ENCODE assay signal across 20 cellular contexts in genomic region chrX:40243699-40244098, GRCh38.
A peak's percentile ranks its signal among the peaks of the same experiment; 100 is the strongest.
DNase-seq lines count a peak whose midpoint lies in the region; FAIRE-seq and TF ChIP-seq lines count a peak whose summit lies in the region.
"Had no signal": no experiment of that assay in that cellular context is flagged by ENCODE, and none has a peak within 500 bp of the region (broad histone marks: within the 10 kb centered on the region; RNA-seq: fewer than 3 reads in every experiment).

No MANE protein-coding gene starts in this region.

- H2AFZ ChIP-seq in GM23248 (no peak overlapping the region), smooth muscle cell (ENCODE audit: low read depth) (no peak overlapping the region)

- DNase-seq in GM23248 (peak; percentile 9), SJCRH30 (peak; percentile 83 to 91), left kidney (ENCODE audit: low read depth, low spot score) (peak; percentile 53), smooth muscle cell (lab: John Stamatoyannopoulos, UW; ENCODE audit: unreplicated experiment) (peak; percentile 25), COR-L47 (lab: John Stamatoyannopoulos, UW) (no peak), RCC 7860 (ENCODE audit: low spot score) (no peak), NCI-H446 treated with DMSO at 0.1 percent for 48 hours (lab: John Stamatoyannopoulos, UW) (no peak)
- DNase-seq: activated CD4-positive, alpha-beta memory T cell treated with anti-CD3 and anti-CD28 coated beads, Interleukin-2, amount 10 ng/mL, durations not matched to agents 7 days and 5 days; activated CD4-positive, CD25-positive, alpha-beta regulatory T cell treated with anti-CD3 and anti-CD28 coated beads, Interleukin-2, amount 50 U/mL, for 72 hours; anterior cingulate cortex; colonic mucosa; effector CD8-positive, alpha-beta T cell; GOT3; heart left ventricle; mesendoderm; NCI-H1092; NCI-H1694 treated with DMSO at 0.1 percent for 48 hours; NCI-H526 treated with DMSO at 0.1 percent for 48 hours; SIG-M5 had no signal

- H3K36me3 ChIP-seq in GM23248 (ENCODE audit: low read depth) (no peaks in the 10 kb centered on the region), SJCRH30 (no peaks in the 10 kb centered on the region), smooth muscle cell (ENCODE audit: low read depth) (no peaks in the 10 kb centered on the region)
- H3K36me3 ChIP-seq: colonic mucosa, heart left ventricle had no signal

- in situ Hi-C loops in GM23248 (cut with MboI) = no loop called here

- no peak overlapping the region for H3K9ac ChIP-seq in GM23248
- H3K9ac ChIP-seq in smooth muscle cell (ENCODE audit: low read depth) = no peak overlapping the region

- TF ChIP-seq CTCF in smooth muscle cell (IDR thresholded peaks at IDR 0.05; ENCODE audit: borderline replicate concordance, insufficient read depth, poor library complexity, severe bottlenecking) = no peak

- H3K4me2 ChIP-seq in GM23248 (ENCODE audit: unreplicated experiment) (no peak overlapping the region), smooth muscle cell (peak overlapping the region; percentile 69)

- no peaks in the 10 kb centered on the region for H3K4me1 ChIP-seq in GM23248 (ENCODE audit: insufficient read depth)
- peaks cover 12% of the 10 kb centered on the region; the same call in 1 of the 2 replicates for H3K4me1 ChIP-seq in SJCRH30
- peaks cover 10% of the 10 kb centered on the region for H3K4me1 ChIP-seq in smooth muscle cell (ENCODE audit: low read depth)
- H3K4me1 ChIP-seq: colonic mucosa had no signal

- no peaks in the 10 kb centered on the region for H3F3A ChIP-seq in GM23248 (ENCODE audit: insufficient read depth)
- H3F3A ChIP-seq in smooth muscle cell (ENCODE audit: low read depth) = peaks cover 7% of the 10 kb centered on the region

- no peak overlapping the region for H3K4me3 ChIP-seq in GM23248
- H3K4me3 ChIP-seq in SJCRH30 = peak overlapping the region; percentile 40; the same call in 1 of the 2 replicates
- H3K4me3 ChIP-seq in smooth muscle cell = no peak overlapping the region
- H3K4me3 ChIP-seq: colonic mucosa, heart left ventricle had no signal

- WGBS in GM23248 (ENCODE audit: low coverage in 1 of 2, low lambda C conversion rate in 2 of 2, missing lambda C conversion rate in 2 of 2), 2 experiments = 10 to 17% methylated on average over 10 to 12 of the region's 12 CpGs
- 29% methylated on average over 12 of the region's 12 CpGs for WGBS in smooth muscle cell (ENCODE audit: low lambda C conversion rate)

- H3K9me2 ChIP-seq in GM23248 (ENCODE audit: insufficient read depth) = no peaks in the 10 kb centered on the region

- FAIRE-seq in RCC 7860 (lab: Jason Lieb, UNC) = no peak
- FAIRE-seq: GM12891 had no signal

- H3K9me3 ChIP-seq in GM23248 (ENCODE audit: low read depth) (no peaks in the 10 kb centered on the region), SJCRH30 (replicated peaks) (no peaks in the 10 kb centered on the region), smooth muscle cell (replicated peaks; ENCODE audit: low read depth) (no peaks in the 10 kb centered on the region)
- H3K9me3 ChIP-seq: colonic mucosa, heart left ventricle had no signal

- H3K27ac ChIP-seq in GM23248 (no peak overlapping the region), SJCRH30 (peak overlapping the region; percentile 90), smooth muscle cell (ENCODE audit: low read depth) (peak overlapping the region; percentile 62)
- H3K27ac ChIP-seq: colonic mucosa, heart left ventricle had no signal

- H3K79me2 ChIP-seq in GM23248 (ENCODE audit: insufficient read depth) (no peaks in the 10 kb centered on the region), smooth muscle cell (ENCODE audit: low read depth) (no peaks in the 10 kb centered on the region)

- no peaks in the 10 kb centered on the region for H4K20me1 ChIP-seq in GM23248 (ENCODE audit: insufficient read depth)
- no peaks in the 10 kb centered on the region for H4K20me1 ChIP-seq in smooth muscle cell (ENCODE audit: low read depth)

- H3K27me3 ChIP-seq in GM23248 (replicated peaks; ENCODE audit: insufficient read depth) (no peaks in the 10 kb centered on the region), SJCRH30 (no peaks in the 10 kb centered on the region), smooth muscle cell (ENCODE audit: low read depth) (no peaks in the 10 kb centered on the region)
- H3K27me3 ChIP-seq: colonic mucosa had no signal

Comparison
In these comparisons a context has a peak if more than half of its experiments do, and no peak if none do; other contexts are left out.
1. DNase-seq: peak in GM23248 (single experiment), SJCRH30 (2 of 2), left kidney (single experiment) and smooth muscle cell (single experiment); none in COR-L47 (single experiment), RCC 7860 (single experiment) and NCI-H446 treated with DMSO at 0.1 percent for 48 hours (single experiment).